ENCODE assay signal across 9 cellular contexts in the genomic region with DNA sequence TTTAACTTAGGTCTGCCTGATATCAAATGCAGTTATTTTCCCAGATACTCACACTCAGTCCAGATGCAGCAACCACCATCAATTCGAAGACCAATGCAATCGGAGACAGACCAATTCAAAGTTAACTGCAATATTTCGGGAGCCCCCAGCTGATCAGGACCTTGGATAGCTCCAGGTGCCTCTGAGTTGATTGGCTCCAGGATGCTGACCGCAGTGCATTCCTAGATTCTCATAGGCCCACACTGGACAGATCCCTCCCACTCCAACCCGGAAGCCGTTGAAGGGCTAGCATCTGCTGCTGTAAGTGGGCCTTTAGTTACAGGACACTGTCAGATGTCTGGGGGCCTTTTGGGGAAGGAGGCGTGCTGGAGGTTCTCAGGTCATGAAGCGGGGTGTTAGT.
DNase-seq lines count a peak whose midpoint lies in the region; ATAC-seq and TF ChIP-seq lines count a peak whose summit lies in the region.
"Had no signal": no experiment of that assay in that cellular context is flagged by ENCODE, and none has a peak within 500 bp of the region (broad histone marks: within the 10 kb centered on the region; RNA-seq: fewer than 3 reads in every experiment).

No MANE protein-coding gene starts in this region.

- H3K56ac ChIP-seq in H9 (ENCODE audit: insufficient read length, low read depth, low read length), result no peak overlapping the region

- H3K36me3 ChIP-seq in right lobe of liver, result no peaks in the 10 kb centered on the region
- H3K36me3 ChIP-seq: neutrophil had no signal

- no peak overlapping the region for H3K4me3 Mint-ChIP-seq in H9

- H2BK5ac ChIP-seq in H9 (ENCODE audit: insufficient read length, low read length), result no peak overlapping the region

- H3K9me3 Mint-ChIP-seq in H9, result no peaks in the 10 kb centered on the region

- no peak overlapping the region for H2BK20ac ChIP-seq in H9 (ENCODE audit: low read depth, low read length, poor library complexity, severe bottlenecking)

- no peak overlapping the region for H2BK120ac ChIP-seq in H9 (ENCODE audit: low read depth, low read length, poor library complexity, severe bottlenecking)

- no peak overlapping the region for H3K23ac ChIP-seq in H9 (ENCODE audit: insufficient read length, low read depth, low read length)

- H2BK12ac ChIP-seq in H9 (ENCODE audit: insufficient read length, low read depth, low read length), result no peak overlapping the region

- H4K20me1 ChIP-seq in H9 (ENCODE audit: control insufficient read depth, insufficient read depth, insufficient read length), result no peaks in the 10 kb centered on the region

- no peak overlapping the region for H3K9ac ChIP-seq in H9 (ENCODE audit: extremely low read depth, insufficient read length, low read length)

- no peaks in the 10 kb centered on the region for H3K79me2 ChIP-seq in H9 (ENCODE audit: insufficient read depth, low read length)

- H3K27me3 ChIP-seq in H9 (ENCODE audit: insufficient read depth, low read length), result no peaks in the 10 kb centered on the region
- H3K27me3 ChIP-seq in right lobe of liver, result no peaks in the 10 kb centered on the region
- H3K27me3 ChIP-seq: neutrophil had no signal

- H2BK15ac ChIP-seq in H9 (ENCODE audit: low read depth, low read length), result no peak overlapping the region

- H3K79me1 ChIP-seq in H9 (ENCODE audit: insufficient read depth, low read depth, low read length, poor library complexity, severe bottlenecking), result no peaks in the 10 kb centered on the region

- no peak overlapping the region for H2AFZ ChIP-seq in H9 (ENCODE audit: low read length)

- no peak overlapping the region for H4K8ac ChIP-seq in H9 (replicated peaks; ENCODE audit: insufficient read length, low read depth, low read length)

- peaks cover 4% of the 10 kb centered on the region in 2 experiments; a peak in 3 of 4 replicates for H3K4me1 Mint-ChIP-seq in H9

- no peaks in the 10 kb centered on the region for H3K23me2 ChIP-seq in H9 (ENCODE audit: insufficient read length, low read depth, low read length, poor library complexity, severe bottlenecking)

- no peaks in the 10 kb centered on the region for H3K36me3 Mint-ChIP-seq in H9 (ENCODE audit: insufficient read depth in 1 of 3, low read depth in 3 of 3)

- H3K27ac Mint-ChIP-seq in H9, result no peak overlapping the region

- peak; percentile 90 for DNase-seq in H9
- DNase-seq in astrocyte of the hippocampus (ENCODE audit: low read depth, low spot score), result peak; percentile 91
- no peak for DNase-seq in right lobe of liver

- no peak overlapping the region for H3K4me3 ChIP-seq in right lobe of liver

- H3K9me3 ChIP-seq in H9 (ENCODE audit: control insufficient read depth, low read depth, low read length) (no peaks in the 10 kb centered on the region), right lobe of liver (no peaks in the 10 kb centered on the region)
- H3K9me3 ChIP-seq: neutrophil had no signal

- TF ChIP-seq CTCF in H9 (conservative IDR thresholded peaks at IDR 0.05) (no peak), right lobe of liver (IDR thresholded peaks at IDR 0.05) (no peak)

- TF ChIP-seq POLR2A in right lobe of liver (IDR thresholded peaks at IDR 0.05), result no peak

- H3K14ac ChIP-seq in H9 (ENCODE audit: insufficient read depth, low read length), result no peak overlapping the region

- H3T11ph ChIP-seq in H9 (ENCODE audit: low read length), result no peak overlapping the region

- no peak overlapping the region for H4K91ac ChIP-seq in H9 (ENCODE audit: insufficient read length, low read depth, low read length)

- H3K27ac ChIP-seq in H9 (ENCODE audit: insufficient read length, low read depth, low read length), result no peak overlapping the region
- H3K27ac ChIP-seq in right lobe of liver, result no peak overlapping the region
- H3K27ac ChIP-seq: neutrophil had no signal

- no peak overlapping the region for H3K18ac ChIP-seq in H9 (ENCODE audit: insufficient read length, low read depth, low read length)

- H3K4ac ChIP-seq in H9 (ENCODE audit: low read depth, low read length), result no peak overlapping the region

- intact Hi-C loops in right lobe of liver (cut with DNase I), result no loop called here

- no peak overlapping the region for H2AK5ac ChIP-seq in H9 (ENCODE audit: insufficient read length, low read length)

- no peak overlapping the region for H3K4me2 ChIP-seq in H9 (ENCODE audit: insufficient read depth, insufficient read length, low read length)

- H3K4me1 ChIP-seq in H9 (ENCODE audit: insufficient read depth, low read length), result no peaks in the 10 kb centered on the region
- H3K4me1 ChIP-seq in right lobe of liver, result peaks cover 0 to 7% (median under 1%) of the 10 kb centered on the region in 4 donors

- no peak overlapping the region for H4K5ac ChIP-seq in H9 (ENCODE audit: insufficient read length, low read depth, low read length)

- no CpG with 5 or more reads among the region's 8 CpGs for WGBS in H9 (ENCODE audit: extremely low coverage, insufficient read length, low lambda C conversion rate)
- WGBS in right lobe of liver (ENCODE audit: insufficient coverage, low coverage, low lambda C conversion rate, missing lambda C conversion rate), result 42% methylated on average over 2 of the region's 8 CpGs

- ATAC-seq in right lobe of liver (peak; percentile 51 to 81 (median 72)), GM19463 (IDR thresholded peaks at IDR 0.05; ENCODE audit: unreplicated experiment) (no peak), HG03521 (IDR thresholded peaks at IDR 0.05; ENCODE audit: unreplicated experiment) (no peak), HG03045 (IDR thresholded peaks at IDR 0.05; ENCODE audit: unreplicated experiment) (no peak), HG03025 (IDR thresholded peaks at IDR 0.05; ENCODE audit: low FRiP score, unreplicated experiment) (no peak)

- H3K27me3 Mint-ChIP-seq in H9 (ENCODE audit: low read depth), result peaks cover 20% of the 10 kb centered on the region

TF ChIP-seq in PFSK-1, 5 proteins besides CTCF, POLR2A, EP300 and RAD21:
- TF ChIP-seq REST (IDR thresholded peaks at IDR 0.05; ENCODE audit: insufficient read depth in 1 of 2, low read depth in 2 of 2, low read length in 2 of 2) (peak; percentile 90 to 98), FOXP2 (optimal IDR thresholded peaks at IDR 0.05; ENCODE audit: borderline replicate concordance, extremely low read depth, extremely low read length, insufficient read depth) (no peak)
TF ChIP-seq in PFSK-1: peak in this region for 1.

Comparison
In these comparisons a context has a peak if more than half of its experiments do, and no peak if none do; other contexts are left out.
1. DNase-seq: peak in H9 (single experiment) and astrocyte of the hippocampus (single experiment); none in right lobe of liver (0 of 3).
2. ATAC-seq: peak in right lobe of liver (4 of 4); none in GM19463 (single experiment), HG03521 (single experiment), HG03045 (single experiment) and HG03025 (single experiment).